ENCODE assay signal across 10 cellular contexts in genomic region chr1:223203694-223204093, GRCh38.
"Had no signal": no experiment of that assay in that cellular context is flagged by ENCODE, and none has a peak within 500 bp of the region (broad histone marks: within the 10 kb centered on the region; RNA-seq: fewer than 3 reads in every experiment).

No MANE protein-coding gene starts in this region.

- DNase-seq: H9, HCEC 1CT, HFFc6, IMR-90, KBM-7 had no signal

- H3K27ac ChIP-seq: KMS-11 had no signal

- H3K4me2 ChIP-seq: GM23338, KMS-11 had no signal

- H3K4me3 ChIP-seq: GM23338 had no signal

- H3K9me3 Mint-ChIP-seq: GM23338, H9, HFFc6 had no signal

- H3K4me3 Mint-ChIP-seq: GM23338, H9, HFFc6 had no signal

- H2AFZ ChIP-seq: GM23338 had no signal

- H3K9ac ChIP-seq: KMS-11 had no signal

- H3K27ac Mint-ChIP-seq: GM23338, HFFc6 had no signal

- ATAC-seq: GM23338 had no signal

- FAIRE-seq: H1, H54, HTR-8/SVneo had no signal
